In the genomic region with DNA sequence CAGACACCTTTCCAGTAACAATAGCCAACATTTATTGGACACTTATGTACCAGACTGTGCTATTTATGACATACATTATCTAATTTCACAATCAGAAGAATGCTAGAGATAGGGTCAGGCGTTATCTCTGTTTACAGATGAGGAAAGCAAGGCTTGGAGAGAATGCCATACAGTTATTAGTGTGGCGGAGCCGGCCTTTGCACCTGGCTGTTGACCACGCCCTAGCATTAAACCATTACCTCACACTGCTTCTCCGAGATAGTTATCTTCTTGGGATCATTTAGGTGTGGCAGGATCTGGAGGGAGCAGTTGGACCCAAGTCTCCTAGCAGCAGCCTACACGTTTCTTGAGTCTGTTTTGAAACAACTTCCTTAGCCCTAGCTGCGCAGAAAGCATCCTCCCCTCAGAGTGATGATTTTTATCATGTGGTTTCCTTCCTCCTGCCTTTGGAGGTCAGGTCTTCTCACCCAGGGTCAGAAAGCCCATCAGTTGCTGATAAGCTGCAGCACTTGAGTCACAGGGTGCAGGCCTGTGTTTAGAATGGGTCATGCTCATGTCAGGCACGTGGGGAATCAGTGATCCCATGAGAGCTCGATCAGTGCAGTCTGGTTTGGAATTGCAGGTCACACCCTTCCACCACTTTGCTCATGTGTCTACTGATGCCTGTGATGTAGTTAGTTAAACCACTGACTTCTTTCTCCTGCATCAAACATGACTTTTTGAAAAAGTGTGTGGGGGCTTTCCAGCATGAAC, we compare ENCODE assay signal across 1 cellular context.
TF ChIP-seq lines count a peak whose summit lies in the region.

No MANE protein-coding gene starts in this region.

TF ChIP-seq in GM12878, 131 proteins besides CTCF, POLR2A, EP300 and RAD21 (continued from another document):
- TF ChIP-seq, protein P1, sequence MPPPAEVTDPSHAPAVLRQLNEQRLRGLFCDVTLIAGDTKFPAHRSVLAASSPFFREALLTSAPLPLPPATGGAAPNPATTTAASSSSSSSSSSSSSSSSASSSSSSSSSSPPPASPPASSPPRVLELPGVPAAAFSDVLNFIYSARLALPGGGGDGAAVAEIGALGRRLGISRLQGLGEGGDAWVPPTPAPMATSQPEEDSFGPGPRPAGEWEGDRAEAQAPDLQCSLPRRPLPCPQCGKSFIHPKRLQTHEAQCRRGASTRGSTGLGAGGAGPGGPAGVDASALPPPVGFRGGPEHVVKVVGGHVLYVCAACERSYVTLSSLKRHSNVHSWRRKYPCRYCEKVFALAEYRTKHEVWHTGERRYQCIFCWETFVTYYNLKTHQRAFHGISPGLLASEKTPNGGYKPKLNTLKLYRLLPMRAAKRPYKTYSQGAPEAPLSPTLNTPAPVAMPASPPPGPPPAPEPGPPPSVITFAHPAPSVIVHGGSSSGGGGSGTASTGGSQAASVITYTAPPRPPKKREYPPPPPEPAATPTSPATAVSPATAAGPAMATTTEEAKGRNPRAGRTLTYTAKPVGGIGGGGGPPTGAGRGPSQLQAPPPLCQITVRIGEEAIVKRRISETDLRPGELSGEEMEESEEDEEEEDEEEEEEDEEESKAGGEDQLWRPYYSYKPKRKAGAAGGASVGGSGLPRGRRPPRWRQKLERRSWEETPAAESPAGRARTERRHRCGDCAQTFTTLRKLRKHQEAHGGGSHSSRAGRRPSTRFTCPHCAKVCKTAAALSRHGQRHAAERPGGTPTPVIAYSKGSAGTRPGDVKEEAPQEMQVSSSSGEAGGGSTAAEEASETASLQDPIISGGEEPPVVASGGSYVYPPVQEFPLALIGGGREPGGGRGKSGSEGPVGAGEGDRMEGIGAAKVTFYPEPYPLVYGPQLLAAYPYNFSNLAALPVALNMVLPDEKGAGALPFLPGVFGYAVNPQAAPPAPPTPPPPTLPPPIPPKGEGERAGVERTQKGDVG (CRISPR knock-in tag; IDR thresholded peaks at IDR 0.05) = no peak
- TF ChIP-seq MEF2B (IDR thresholded peaks at IDR 0.05; ENCODE audit: partially characterized antibody, poor library complexity, severe bottlenecking) (peak; percentile 94), MYB (IDR thresholded peaks at IDR 0.05; ENCODE audit: borderline replicate concordance, low read depth, low read length) (0 out of 2 replicates have a peak, but pooled peaks have one; percentile 16), RAD51 (IDR thresholded peaks at IDR 0.05) (peak; percentile 90), RBBP5 (conservative IDR thresholded peaks at IDR 0.05) (no peak), SPI1 (IDR thresholded peaks at IDR 0.05; ENCODE audit: borderline replicate concordance, insufficient read depth, low read depth, low read length) (no peak), CHD2 (IDR thresholded peaks at IDR 0.05; ENCODE audit: borderline replicate concordance, low read depth, low read length) (peak; percentile 67; the same call in 1 of the 2 replicates), HCFC1 (IDR thresholded peaks at IDR 0.05; ENCODE audit: low read length) (0 out of 2 replicates have a peak, but pooled peaks have one; percentile 21), NR2C1 (IDR thresholded peaks at IDR 0.05) (peak; percentile 55; the same call in 1 of the 2 replicates), BHLHE40 (IDR thresholded peaks at IDR 0.05; ENCODE audit: borderline replicate concordance in 1 of 2, low read depth in 2 of 2, low read length in 1 of 2) (peak; percentile 97), SREBF2 (IDR thresholded peaks at IDR 0.05; ENCODE audit: low read length) (no peak), BCL11A (IDR thresholded peaks at IDR 0.05; ENCODE audit: low read depth, low read length) (no peak), POLR2AphosphoS5 (IDR thresholded peaks at IDR 0.05; ENCODE audit: low read length) (no peak; the same call in 1 of the 2 replicates), HDAC6 (IDR thresholded peaks at IDR 0.05; ENCODE audit: unreplicated experiment) (no peak), ATF7 (IDR thresholded peaks at IDR 0.05; ENCODE audit: low read depth) (peak; percentile 72), NFIC (IDR thresholded peaks at IDR 0.05; ENCODE audit: low read depth, low read length) (peak; percentile 40; the same call in 1 of the 2 replicates), NFXL1 (IDR thresholded peaks at IDR 0.05; ENCODE audit: borderline replicate concordance) (no peak), SIN3A (IDR thresholded peaks at IDR 0.05; ENCODE audit: low read depth, low read length) (no peak), SMC3 (IDR thresholded peaks at IDR 0.05; ENCODE audit: borderline replicate concordance, low read length) (no peak), PAX5 (IDR thresholded peaks at IDR 0.05; ENCODE audit: borderline replicate concordance, low read depth, low read length) (0 out of 2 replicates have a peak, but pooled peaks have one; percentile 16), MTA2 (IDR thresholded peaks at IDR 0.05; ENCODE audit: low read depth) (peak; percentile 63; the same call in 1 of the 2 replicates), MYC (IDR thresholded peaks at IDR 0.05; ENCODE audit: insufficient read depth, insufficient read length, insufficient replicate concordance, low read length, severe bottlenecking) (peak; percentile 27), RFX5 (IDR thresholded peaks at IDR 0.05; ENCODE audit: low read depth, low read length) (no peak)
- TF ChIP-seq, protein P2, sequence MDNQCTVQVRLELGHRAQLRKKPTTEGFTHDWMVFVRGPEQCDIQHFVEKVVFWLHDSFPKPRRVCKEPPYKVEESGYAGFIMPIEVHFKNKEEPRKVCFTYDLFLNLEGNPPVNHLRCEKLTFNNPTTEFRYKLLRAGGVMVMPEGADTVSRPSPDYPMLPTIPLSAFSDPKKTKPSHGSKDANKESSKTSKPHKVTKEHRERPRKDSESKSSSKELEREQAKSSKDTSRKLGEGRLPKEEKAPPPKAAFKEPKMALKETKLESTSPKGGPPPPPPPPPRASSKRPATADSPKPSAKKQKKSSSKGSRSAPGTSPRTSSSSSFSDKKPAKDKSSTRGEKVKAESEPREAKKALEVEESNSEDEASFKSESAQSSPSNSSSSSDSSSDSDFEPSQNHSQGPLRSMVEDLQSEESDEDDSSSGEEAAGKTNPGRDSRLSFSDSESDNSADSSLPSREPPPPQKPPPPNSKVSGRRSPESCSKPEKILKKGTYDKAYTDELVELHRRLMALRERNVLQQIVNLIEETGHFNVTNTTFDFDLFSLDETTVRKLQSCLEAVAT (IDR thresholded peaks at IDR 0.05) = peak; percentile 85
- TF ChIP-seq, protein P3, sequence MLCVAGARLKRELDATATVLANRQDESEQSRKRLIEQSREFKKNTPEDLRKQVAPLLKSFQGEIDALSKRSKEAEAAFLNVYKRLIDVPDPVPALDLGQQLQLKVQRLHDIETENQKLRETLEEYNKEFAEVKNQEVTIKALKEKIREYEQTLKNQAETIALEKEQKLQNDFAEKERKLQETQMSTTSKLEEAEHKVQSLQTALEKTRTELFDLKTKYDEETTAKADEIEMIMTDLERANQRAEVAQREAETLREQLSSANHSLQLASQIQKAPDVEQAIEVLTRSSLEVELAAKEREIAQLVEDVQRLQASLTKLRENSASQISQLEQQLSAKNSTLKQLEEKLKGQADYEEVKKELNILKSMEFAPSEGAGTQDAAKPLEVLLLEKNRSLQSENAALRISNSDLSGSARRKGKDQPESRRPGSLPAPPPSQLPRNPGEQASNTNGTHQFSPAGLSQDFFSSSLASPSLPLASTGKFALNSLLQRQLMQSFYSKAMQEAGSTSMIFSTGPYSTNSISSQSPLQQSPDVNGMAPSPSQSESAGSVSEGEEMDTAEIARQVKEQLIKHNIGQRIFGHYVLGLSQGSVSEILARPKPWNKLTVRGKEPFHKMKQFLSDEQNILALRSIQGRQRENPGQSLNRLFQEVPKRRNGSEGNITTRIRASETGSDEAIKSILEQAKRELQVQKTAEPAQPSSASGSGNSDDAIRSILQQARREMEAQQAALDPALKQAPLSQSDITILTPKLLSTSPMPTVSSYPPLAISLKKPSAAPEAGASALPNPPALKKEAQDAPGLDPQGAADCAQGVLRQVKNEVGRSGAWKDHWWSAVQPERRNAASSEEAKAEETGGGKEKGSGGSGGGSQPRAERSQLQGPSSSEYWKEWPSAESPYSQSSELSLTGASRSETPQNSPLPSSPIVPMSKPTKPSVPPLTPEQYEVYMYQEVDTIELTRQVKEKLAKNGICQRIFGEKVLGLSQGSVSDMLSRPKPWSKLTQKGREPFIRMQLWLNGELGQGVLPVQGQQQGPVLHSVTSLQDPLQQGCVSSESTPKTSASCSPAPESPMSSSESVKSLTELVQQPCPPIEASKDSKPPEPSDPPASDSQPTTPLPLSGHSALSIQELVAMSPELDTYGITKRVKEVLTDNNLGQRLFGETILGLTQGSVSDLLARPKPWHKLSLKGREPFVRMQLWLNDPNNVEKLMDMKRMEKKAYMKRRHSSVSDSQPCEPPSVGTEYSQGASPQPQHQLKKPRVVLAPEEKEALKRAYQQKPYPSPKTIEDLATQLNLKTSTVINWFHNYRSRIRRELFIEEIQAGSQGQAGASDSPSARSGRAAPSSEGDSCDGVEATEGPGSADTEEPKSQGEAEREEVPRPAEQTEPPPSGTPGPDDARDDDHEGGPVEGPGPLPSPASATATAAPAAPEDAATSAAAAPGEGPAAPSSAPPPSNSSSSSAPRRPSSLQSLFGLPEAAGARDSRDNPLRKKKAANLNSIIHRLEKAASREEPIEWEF (IDR thresholded peaks at IDR 0.05; ENCODE audit: insufficient replicate concordance, low read depth, low read length) = peak; percentile 76
- TF ChIP-seq, protein P4, sequence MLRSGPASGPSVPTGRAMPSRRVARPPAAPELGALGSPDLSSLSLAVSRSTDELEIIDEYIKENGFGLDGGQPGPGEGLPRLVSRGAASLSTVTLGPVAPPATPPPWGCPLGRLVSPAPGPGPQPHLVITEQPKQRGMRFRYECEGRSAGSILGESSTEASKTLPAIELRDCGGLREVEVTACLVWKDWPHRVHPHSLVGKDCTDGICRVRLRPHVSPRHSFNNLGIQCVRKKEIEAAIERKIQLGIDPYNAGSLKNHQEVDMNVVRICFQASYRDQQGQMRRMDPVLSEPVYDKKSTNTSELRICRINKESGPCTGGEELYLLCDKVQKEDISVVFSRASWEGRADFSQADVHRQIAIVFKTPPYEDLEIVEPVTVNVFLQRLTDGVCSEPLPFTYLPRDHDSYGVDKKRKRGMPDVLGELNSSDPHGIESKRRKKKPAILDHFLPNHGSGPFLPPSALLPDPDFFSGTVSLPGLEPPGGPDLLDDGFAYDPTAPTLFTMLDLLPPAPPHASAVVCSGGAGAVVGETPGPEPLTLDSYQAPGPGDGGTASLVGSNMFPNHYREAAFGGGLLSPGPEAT (IDR thresholded peaks at IDR 0.05; ENCODE audit: low read depth) = peak; percentile 87
- TF ChIP-seq, protein P5, sequence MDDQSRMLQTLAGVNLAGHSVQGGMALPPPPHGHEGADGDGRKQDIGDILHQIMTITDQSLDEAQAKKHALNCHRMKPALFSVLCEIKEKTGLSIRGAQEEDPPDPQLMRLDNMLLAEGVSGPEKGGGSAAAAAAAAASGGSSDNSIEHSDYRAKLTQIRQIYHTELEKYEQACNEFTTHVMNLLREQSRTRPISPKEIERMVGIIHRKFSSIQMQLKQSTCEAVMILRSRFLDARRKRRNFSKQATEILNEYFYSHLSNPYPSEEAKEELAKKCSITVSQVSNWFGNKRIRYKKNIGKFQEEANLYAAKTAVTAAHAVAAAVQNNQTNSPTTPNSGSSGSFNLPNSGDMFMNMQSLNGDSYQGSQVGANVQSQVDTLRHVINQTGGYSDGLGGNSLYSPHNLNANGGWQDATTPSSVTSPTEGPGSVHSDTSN (IDR thresholded peaks at IDR 0.05; ENCODE audit: insufficient replicate concordance, low read depth, low read length) = no peak
- TF ChIP-seq, protein P6, sequence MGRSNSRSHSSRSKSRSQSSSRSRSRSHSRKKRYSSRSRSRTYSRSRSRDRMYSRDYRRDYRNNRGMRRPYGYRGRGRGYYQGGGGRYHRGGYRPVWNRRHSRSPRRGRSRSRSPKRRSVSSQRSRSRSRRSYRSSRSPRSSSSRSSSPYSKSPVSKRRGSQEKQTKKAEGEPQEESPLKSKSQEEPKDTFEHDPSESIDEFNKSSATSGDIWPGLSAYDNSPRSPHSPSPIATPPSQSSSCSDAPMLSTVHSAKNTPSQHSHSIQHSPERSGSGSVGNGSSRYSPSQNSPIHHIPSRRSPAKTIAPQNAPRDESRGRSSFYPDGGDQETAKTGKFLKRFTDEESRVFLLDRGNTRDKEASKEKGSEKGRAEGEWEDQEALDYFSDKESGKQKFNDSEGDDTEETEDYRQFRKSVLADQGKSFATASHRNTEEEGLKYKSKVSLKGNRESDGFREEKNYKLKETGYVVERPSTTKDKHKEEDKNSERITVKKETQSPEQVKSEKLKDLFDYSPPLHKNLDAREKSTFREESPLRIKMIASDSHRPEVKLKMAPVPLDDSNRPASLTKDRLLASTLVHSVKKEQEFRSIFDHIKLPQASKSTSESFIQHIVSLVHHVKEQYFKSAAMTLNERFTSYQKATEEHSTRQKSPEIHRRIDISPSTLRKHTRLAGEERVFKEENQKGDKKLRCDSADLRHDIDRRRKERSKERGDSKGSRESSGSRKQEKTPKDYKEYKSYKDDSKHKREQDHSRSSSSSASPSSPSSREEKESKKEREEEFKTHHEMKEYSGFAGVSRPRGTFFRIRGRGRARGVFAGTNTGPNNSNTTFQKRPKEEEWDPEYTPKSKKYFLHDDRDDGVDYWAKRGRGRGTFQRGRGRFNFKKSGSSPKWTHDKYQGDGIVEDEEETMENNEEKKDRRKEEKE (IDR thresholded peaks at IDR 0.05) = no peak
